Comparison of ENCODE assay signal across 12 cellular contexts in genomic region chr3:72336114-72336651, GRCh38.
"Had no signal": no experiment of that assay in that cellular context is flagged by ENCODE, and none has a peak within 500 bp of the region (broad histone marks: within the 10 kb centered on the region; RNA-seq: fewer than 3 reads in every experiment).

No MANE protein-coding gene starts in this region.

- H3K27ac Mint-ChIP-seq: activated CD4-positive, alpha-beta T cell treated with anti-CD3 and anti-CD28 coated beads for 36 hours; activated CD8-positive, alpha-beta T cell treated with anti-CD3 and anti-CD28 coated beads for 36 hours; mesothelial cell of epicardium had no signal

- H3K4me3 ChIP-seq: testis had no signal

- H3K27me3 Mint-ChIP-seq: activated CD4-positive, alpha-beta T cell treated with anti-CD3 and anti-CD28 coated beads for 36 hours; activated CD8-positive, alpha-beta T cell treated with anti-CD3 and anti-CD28 coated beads for 36 hours had no signal

- H3K36me3 Mint-ChIP-seq: brain, mesothelial cell of epicardium had no signal

- H3K4me3 Mint-ChIP-seq: activated CD4-positive, alpha-beta T cell treated with anti-CD3 and anti-CD28 coated beads for 36 hours; activated CD8-positive, alpha-beta T cell treated with anti-CD3 and anti-CD28 coated beads for 36 hours; brain; mesothelial cell of epicardium had no signal

- H3K27me3 ChIP-seq: heart left ventricle, testis had no signal

- H3K9me3 Mint-ChIP-seq: activated CD8-positive, alpha-beta T cell treated with anti-CD3 and anti-CD28 coated beads for 36 hours; mesothelial cell of epicardium had no signal

- H3K9me3 ChIP-seq: heart left ventricle, testis had no signal

- H3K36me3 ChIP-seq: heart left ventricle had no signal

- DNase-seq: activated CD8-positive, alpha-beta memory T cell treated with anti-CD3 and anti-CD28 coated beads, Interleukin-2, amount 50 U/mL, for 4 hours; activated naive CD4-positive, alpha-beta T cell treated with anti-CD3 and anti-CD28 coated beads, Interleukin-2, amount 50 U/mL, for 16 hours; amniotic stem cell; stimulated activated CD4-positive, alpha-beta T cell treated with anti-CD3 and anti-CD28 coated beads, Interleukin-2, amount 100 ng/mL, for 24 hours; stimulated activated naive CD4-positive, alpha-beta T cell treated with Interleukin-2 at 50 U/mL for 16 hours; T1000 had no signal
